ENCODE assay signal across 30 cellular contexts in the genomic region with DNA sequence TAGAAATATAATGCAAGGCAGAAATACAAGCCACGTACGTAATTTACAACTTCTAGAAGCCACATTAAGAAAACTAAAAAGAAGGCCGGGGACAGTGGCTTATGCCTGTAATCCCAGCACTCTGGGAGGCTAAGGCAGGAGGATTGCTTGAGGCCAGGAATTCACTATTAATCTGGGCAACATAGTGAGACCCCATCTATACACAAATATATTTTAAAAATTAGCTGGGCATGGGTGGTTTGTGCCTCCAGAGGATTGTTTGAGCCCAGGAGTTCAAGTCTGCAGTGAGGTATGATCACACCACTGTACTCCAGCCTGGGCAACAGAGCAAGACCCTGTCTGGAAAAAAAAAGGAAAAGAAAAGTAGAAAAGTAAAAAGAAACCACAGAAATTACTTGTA.
"Had no signal": no experiment of that assay in that cellular context is flagged by ENCODE, and none has a peak within 500 bp of the region (broad histone marks: within the 10 kb centered on the region; RNA-seq: fewer than 3 reads in every experiment).

No MANE protein-coding gene starts in this region.

- FAIRE-seq: colon, endometrium, endothelial cell of umbilical vein, frontal cortex had no signal

- H2AFZ ChIP-seq: hepatocyte had no signal

- H3K9me3 ChIP-seq: colonic mucosa, esophagus muscularis mucosa, esophagus squamous epithelium, gastrocnemius medialis, gastroesophageal sphincter, heart left ventricle, heart right ventricle had no signal

- H3K4me1 ChIP-seq: colonic mucosa, foreskin keratinocyte had no signal

- ATAC-seq: effector memory CD8-positive, alpha-beta T cell; esophagus mucosa; foreskin keratinocyte; gastrocnemius medialis; gastroesophageal sphincter; heart right ventricle had no signal

- H3K27ac ChIP-seq: colonic mucosa, coronary artery, epithelial cell of prostate, esophagus muscularis mucosa, esophagus squamous epithelium, foreskin keratinocyte, gastrocnemius medialis, gastroesophageal sphincter, hepatocyte had no signal

- H3K27me3 ChIP-seq: colonic mucosa, dorsolateral prefrontal cortex, esophagus muscularis mucosa, esophagus squamous epithelium, foreskin keratinocyte, gastrocnemius medialis, gastroesophageal sphincter, heart left ventricle, heart right ventricle, hepatocyte had no signal

- H3K27ac Mint-ChIP-seq: dendritic cell treated with granulocyte-macrophage colony-stimulating factor and Interleukin-4, amounts not matched to agents 40 ng/mL and 50 ng/mL, for 4 days; effector memory CD8-positive, alpha-beta T cell; endodermal cell had no signal

- H3K79me2 ChIP-seq: hepatocyte had no signal

- H3K4me3 ChIP-seq: colonic mucosa, coronary artery, dorsolateral prefrontal cortex, esophagus muscularis mucosa, esophagus squamous epithelium, gastrocnemius medialis, gastroesophageal sphincter, heart left ventricle, heart right ventricle, hepatocyte had no signal

- H3K27me3 Mint-ChIP-seq: dendritic cell treated with granulocyte-macrophage colony-stimulating factor and Interleukin-4, amounts not matched to agents 40 ng/mL and 50 ng/mL, for 4 days; effector memory CD8-positive, alpha-beta T cell had no signal

- H3K4me3 Mint-ChIP-seq: dendritic cell treated with granulocyte-macrophage colony-stimulating factor and Interleukin-4, amounts not matched to agents 40 ng/mL and 50 ng/mL, for 4 days; effector memory CD8-positive, alpha-beta T cell; endodermal cell had no signal

- H3K9me3 Mint-ChIP-seq: dendritic cell treated with granulocyte-macrophage colony-stimulating factor and Interleukin-4, amounts not matched to agents 40 ng/mL and 50 ng/mL, for 4 days; effector memory CD8-positive, alpha-beta T cell; endodermal cell had no signal

- H3K36me3 ChIP-seq: colonic mucosa had no signal

- DNase-seq: colonic mucosa; cortex of kidney; dermis blood vessel endothelial cell; dorsolateral prefrontal cortex; effector CD4-positive, alpha-beta T cell; effector CD8-positive, alpha-beta T cell; effector memory CD4-positive, alpha-beta T cell; effector memory CD8-positive, alpha-beta T cell; endodermal cell; erythroblast; esophagus squamous epithelium; foreskin fibroblast; foreskin keratinocyte; foreskin melanocyte; gastrocnemius medialis; glutamatergic neuron; head of caudate nucleus; heart left ventricle; heart right ventricle had no signal

- H3K4me2 ChIP-seq: hepatocyte had no signal
